22 cellular contexts compared by ENCODE assay signal in the genomic region with DNA sequence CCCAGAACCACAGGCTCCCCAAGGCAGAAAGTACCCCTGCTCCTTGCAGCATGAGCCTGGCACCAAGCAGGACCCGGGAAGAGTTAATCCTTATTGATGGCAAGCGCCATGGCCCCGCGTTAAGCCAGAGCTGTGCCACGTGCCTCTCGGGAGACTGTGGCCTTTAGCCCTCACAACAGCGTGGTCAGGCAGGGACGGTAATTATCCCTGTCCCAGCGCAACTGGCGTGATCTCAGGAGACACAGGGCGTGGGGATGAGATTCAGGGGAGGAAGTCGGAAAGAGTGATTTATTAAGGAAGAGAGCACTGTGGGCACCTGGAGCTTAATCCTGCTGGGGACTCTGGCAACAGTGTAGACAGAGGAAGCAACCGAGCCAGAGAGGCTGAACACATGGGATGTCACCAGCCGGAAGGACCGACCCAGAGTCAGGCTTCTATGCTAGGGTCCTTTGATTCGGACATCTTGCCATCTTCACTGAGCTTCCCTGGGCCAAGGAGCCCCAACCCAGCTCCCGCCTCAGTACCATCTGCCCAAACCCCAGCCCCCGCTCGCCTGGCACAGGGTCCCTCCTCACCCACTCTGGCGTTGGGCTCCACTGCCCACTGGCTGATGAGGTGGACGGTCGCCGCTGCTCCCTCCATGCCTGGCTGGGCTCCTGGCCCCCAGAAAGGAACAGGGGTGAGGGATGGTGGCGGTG. TPM values are rescaled to one million over a fixed set of nuclear protein-coding genes. Genes with fewer than 3 reads are reported as not detected.
A peak's percentile ranks its signal among the peaks of the same experiment; 100 is the strongest.
DNase-seq lines count a peak whose midpoint lies in the region; ATAC-seq, FAIRE-seq and TF ChIP-seq lines count a peak whose summit lies in the region.
"Had no signal": no experiment of that assay in that cellular context is flagged by ENCODE, and none has a peak within 500 bp of the region (broad histone marks: within the 10 kb centered on the region; RNA-seq: fewer than 3 reads in every experiment).

No MANE protein-coding gene starts in this region.

- peaks cover 11% of the 10 kb centered on the region for H3K27me3 Mint-ChIP-seq in endothelial cell (ENCODE audit: unreplicated experiment)

- H3K4me3 Mint-ChIP-seq in endothelial cell (ENCODE audit: unreplicated experiment), result peak overlapping the region; percentile 77
- H3K4me3 Mint-ChIP-seq: CD8-positive, alpha-beta memory T cell had no signal

- no peak for ATAC-seq in GM19397 (IDR thresholded peaks at IDR 0.05; ENCODE audit: unreplicated experiment)

- FAIRE-seq in small intestine (lab: Jason Lieb, UNC), result no peak
- FAIRE-seq: GM12891, GM19239 had no signal

- 52 to 66% (median 61%) methylated on average over 24 of the region's 24 CpGs for WGBS in small intestine, 3 donors

- DNase-seq in WERI-Rb-1 (peak; percentile 67), endothelial cell (ENCODE audit: low spot score) (no peak), small intestine (peak; percentile 84), medulla oblongata (ENCODE audit: extremely low spot score) (no peak)
- DNase-seq: ACHN; C1 segment of cervical spinal cord; CD8-positive, alpha-beta memory T cell; DMS53; EL; GOT3; MV-4-11; NCI-H1417; NCI-H187; NCI-H2107; NCI-H226; NCI-H524; NCI-H82; RPMI8226 had no signal

- no peaks in the 10 kb centered on the region for H3K4me1 Mint-ChIP-seq in endothelial cell (ENCODE audit: unreplicated experiment)
- H3K4me1 Mint-ChIP-seq: CD8-positive, alpha-beta memory T cell had no signal

- H3K9me3 ChIP-seq in WERI-Rb-1 (ENCODE audit: severe bottlenecking), result no peaks in the 10 kb centered on the region
- no peaks in the 10 kb centered on the region for H3K9me3 ChIP-seq in small intestine (ENCODE audit: control insufficient read depth, low read depth)

- no peak overlapping the region for H3K4me3 ChIP-seq in WERI-Rb-1 (ENCODE audit: low read depth, low read length)
- H3K4me3 ChIP-seq in small intestine (ENCODE audit: low read depth in 1 of 2, low read length in 2 of 2), result no peak overlapping the region

- no peaks in the 10 kb centered on the region for H3K27me3 ChIP-seq in WERI-Rb-1 (ENCODE audit: insufficient read depth, low read depth, severe bottlenecking)
- no peaks in the 10 kb centered on the region for H3K27me3 ChIP-seq in small intestine (ENCODE audit: control insufficient read depth in 2 of 2, insufficient read depth in 2 of 2, low read length in 2 of 2)

- H3K36me3 ChIP-seq in WERI-Rb-1 (peaks cover 14% of the 10 kb centered on the region), small intestine (ENCODE audit: control insufficient read depth in 2 of 2, insufficient read depth in 2 of 2, low read length in 2 of 2) (peaks cover 0 to 2% of the 10 kb centered on the region in 2 donors)

- H3K27ac ChIP-seq in WERI-Rb-1 (peak overlapping the region; percentile 20), small intestine (ENCODE audit: low read depth in 1 of 2, low read length in 1 of 2) (peak overlapping the region; percentile 66 to 90)
- H3K27ac ChIP-seq: KMS-11 had no signal

- no peak for TF ChIP-seq CTCF in WERI-Rb-1 (IDR thresholded peaks at IDR 0.05; ENCODE audit: low read depth, low read length)
- no peak for TF ChIP-seq CTCF in endothelial cell (IDR thresholded peaks at IDR 0.05; ENCODE audit: unreplicated experiment)

- H3K9me3 Mint-ChIP-seq in endothelial cell (ENCODE audit: unreplicated experiment), result no peaks in the 10 kb centered on the region
- H3K9me3 Mint-ChIP-seq: CD8-positive, alpha-beta memory T cell had no signal

- H3K27ac Mint-ChIP-seq in endothelial cell (ENCODE audit: unreplicated experiment), result no peak overlapping the region

- H3K4me1 ChIP-seq in small intestine (ENCODE audit: control insufficient read depth in 2 of 2, insufficient read depth in 1 of 2, low read depth in 1 of 2, low read length in 1 of 2), result peaks cover 0 to 12% of the 10 kb centered on the region in 2 donors

- peaks cover 14% of the 10 kb centered on the region for H3K36me3 Mint-ChIP-seq in endothelial cell (ENCODE audit: low read depth, unreplicated experiment)
- H3K36me3 Mint-ChIP-seq: CD8-positive, alpha-beta memory T cell had no signal

RNA-seq across cellular contexts. Expression of gene OTOP3, which starts 16.9 kb away (rescaled TPM):
- not detected for total RNA-seq in endothelial cell (ENCODE audit: unreplicated experiment)
- 10 to 100 TPM in 2 of 3 donors, 1 to 10 TPM in 1; 6.4 to 35.7 (median 31.8) TPM for polyA plus RNA-seq in small intestine
- total RNA-seq: CD8-positive, alpha-beta memory T cell had no signal
- polyA plus RNA-seq: CD8-positive, alpha-beta memory T cell had no signal

RNA-seq across cellular contexts. Expression of gene HID1, which starts 20.0 kb away (rescaled TPM):
- total RNA-seq in endothelial cell (ENCODE audit: unreplicated experiment), result 157 TPM
- polyA plus RNA-seq in small intestine, result 10 to 100 TPM; 37.1 to 60.4 (median 44.0) TPM

RNA-seq across cellular contexts. Expression of gene OTOP2, which starts 28.5 kb away (rescaled TPM):
- total RNA-seq in endothelial cell (ENCODE audit: unreplicated experiment), result not detected
- under 1 TPM; 0.22 to 0.54 (median 0.39) TPM for polyA plus RNA-seq in small intestine
- total RNA-seq: CD8-positive, alpha-beta memory T cell had no signal
- polyA plus RNA-seq: CD8-positive, alpha-beta memory T cell had no signal

RNA-seq across cellular contexts. Expression of gene USH1G, which starts 29.5 kb away (rescaled TPM):
- 0.18 TPM for total RNA-seq in endothelial cell (ENCODE audit: unreplicated experiment)
- polyA plus RNA-seq in small intestine, result under 1 TPM; 0.07 to 0.81 (median 0.45) TPM
- total RNA-seq: CD8-positive, alpha-beta memory T cell had no signal
- polyA plus RNA-seq: CD8-positive, alpha-beta memory T cell had no signal

RNA-seq across cellular contexts. Expression of gene CDR2L, which starts 34.9 kb away (rescaled TPM):
- total RNA-seq in endothelial cell (ENCODE audit: unreplicated experiment), result 33.2 TPM
- polyA plus RNA-seq in small intestine, result 10 to 100 TPM; 25.4 to 39.6 (median 28.9) TPM

Comparison
In these comparisons a context has a peak if more than half of its experiments do, and no peak if none do; other contexts are left out.
1. DNase-seq: peak in WERI-Rb-1 (single experiment) and small intestine (single experiment); none in endothelial cell (single experiment) and medulla oblongata (single experiment).